In genomic region chr7:33044986-33045385, GRCh38 we compare ENCODE assay signal across 10 cellular contexts. TPM values are rescaled to one million over a fixed set of nuclear protein-coding genes. Genes with fewer than 3 reads are reported as not detected.
DNase-seq lines count a peak whose midpoint lies in the region; ATAC-seq and TF ChIP-seq lines count a peak whose summit lies in the region.
"Had no signal": no experiment of that assay in that cellular context is flagged by ENCODE, and none has a peak within 500 bp of the region (broad histone marks: within the 10 kb centered on the region; RNA-seq: fewer than 3 reads in every experiment).

No MANE protein-coding gene starts in this region.

- POLR2A ChIA-PET in PC-3 (lab: Charles Lee; ENCODE audit: unreplicated experiment), result no interaction called here

- H3K4me1 Mint-ChIP-seq in effector memory CD8-positive, alpha-beta T cell (ENCODE audit: low read depth in 2 of 2), result peaks cover 12 to 32% of the 10 kb centered on the region in 2 donors

- no peaks in the 10 kb centered on the region for H3K9me3 ChIP-seq in PC-3 (ENCODE audit: low read length)
- no peaks in the 10 kb centered on the region for H3K9me3 ChIP-seq in neutrophil
- H3K9me3 ChIP-seq in HAP-1, result no peaks in the 10 kb centered on the region

- BruUV-seq in PC-3 (replicated peaks; lab: Mats Ljungman, UMichigan), result no TSS peak

- H2AFZ ChIP-seq in PC-3 (ENCODE audit: low read length), result no peak overlapping the region

- H3K4me3 Mint-ChIP-seq in effector memory CD8-positive, alpha-beta T cell, result no peak overlapping the region

- H3K27me3 ChIP-seq in PC-3 (ENCODE audit: low read length) (no peaks in the 10 kb centered on the region), neutrophil (no peaks in the 10 kb centered on the region), HAP-1 (ENCODE audit: low read depth) (no peaks in the 10 kb centered on the region)

- intact Hi-C loops in PC-3 (cut with micrococcal nuclease), result loop anchor here (5.0 to 10.0 kb wide), 2 partner anchors 153 to 550 kb away; partner anchors contain the start of genes AVL9, KBTBD2 and LSM5

- peak; percentile 31 for ATAC-seq in GM18858 (IDR thresholded peaks at IDR 0.05; ENCODE audit: unreplicated experiment)
- ATAC-seq in PC-3, result no peak
- no peak for ATAC-seq in effector memory CD8-positive, alpha-beta T cell (replicated peaks)

- CTCF ChIA-PET in PC-3 (lab: Charles Lee), result no interaction called here

- peak overlapping the region; percentile 17; the same call in 1 of the 2 replicates for H3K4me3 ChIP-seq in PC-3 (ENCODE audit: low read length)
- no peak overlapping the region for H3K4me3 ChIP-seq in neutrophil (ENCODE audit: low read depth in 1 of 2, low read length in 1 of 2)
- H3K4me3 ChIP-seq in HAP-1, result no peak overlapping the region

- H3K36me3 ChIP-seq in PC-3 (ENCODE audit: low read depth, low read length) (no peaks in the 10 kb centered on the region), neutrophil (no peaks in the 10 kb centered on the region), HAP-1 (replicated peaks) (no peaks in the 10 kb centered on the region)

- peaks cover 6% of the 10 kb centered on the region for H3K36me3 Mint-ChIP-seq in effector memory CD8-positive, alpha-beta T cell (ENCODE audit: insufficient read depth)
- H3K36me3 Mint-ChIP-seq: naive B cell had no signal

- peaks cover 40% of the 10 kb centered on the region for H3K4me1 ChIP-seq in PC-3 (ENCODE audit: insufficient read depth, low read length)
- H3K4me1 ChIP-seq in neutrophil (ENCODE audit: control insufficient read depth in 1 of 2, insufficient read depth in 1 of 2, low read depth in 1 of 2, low read length in 1 of 2), result peaks cover 90 to 95% of the 10 kb centered on the region in 2 experiments
- H3K4me1 ChIP-seq in HAP-1, result peaks cover 34% of the 10 kb centered on the region

- no peak overlapping the region for H3K9ac ChIP-seq in PC-3 (ENCODE audit: low read length)

- H3K4me2 ChIP-seq in PC-3 (ENCODE audit: low read length), result peak overlapping the region; percentile 73

- in situ Hi-C loops in HAP-1 (cut with MboI; ENCODE audit: low sequenced_read_pairs), result no loop called here

- no peak overlapping the region for H3K27ac Mint-ChIP-seq in effector memory CD8-positive, alpha-beta T cell

- no peaks in the 10 kb centered on the region for H3K9me3 Mint-ChIP-seq in effector memory CD8-positive, alpha-beta T cell
- H3K9me3 Mint-ChIP-seq: naive B cell had no signal

- DNase-seq in HCEC 1CT, result peak; percentile 61
- DNase-seq in PC-3, result no peak
- no peak for DNase-seq in effector memory CD8-positive, alpha-beta T cell
- no peak for DNase-seq in NCI-H2081 treated with DMSO at 0.1 percent for 48 hours (lab: John Stamatoyannopoulos, UW)
- no peak for DNase-seq in HAP-1 (ENCODE audit: low spot score in 2 of 2)
- DNase-seq: activated naive CD4-positive, alpha-beta T cell; naive B cell; NCI-H2029 had no signal

- H3K27me3 Mint-ChIP-seq in effector memory CD8-positive, alpha-beta T cell, result no peaks in the 10 kb centered on the region
- H3K27me3 Mint-ChIP-seq: naive B cell had no signal

- TF ChIP-seq CTCF in PC-3 (conservative IDR thresholded peaks at IDR 0.05; ENCODE audit: low read depth, low read length), result no peak
- no peak for TF ChIP-seq CTCF in neutrophil (IDR thresholded peaks at IDR 0.05)

- H4K20me1 ChIP-seq in PC-3 (ENCODE audit: low read length), result peaks cover 6% of the 10 kb centered on the region; the same call in 1 of the 2 replicates

- no peaks in the 10 kb centered on the region for H3F3A ChIP-seq in PC-3 (ENCODE audit: low read length, unreplicated experiment)

- peaks cover 93% of the 10 kb centered on the region for H3K79me2 ChIP-seq in PC-3 (ENCODE audit: low read length)

- H3K27ac ChIP-seq in PC-3 (ENCODE audit: low read length) (peak overlapping the region; percentile 46; the same call in 1 of the 2 replicates), neutrophil (peak overlapping the region; percentile 68)

- no peaks in the 10 kb centered on the region for H3K9me2 ChIP-seq in PC-3 (replicated peaks; ENCODE audit: low read length)

RNA-seq across cellular contexts. Expression of gene NT5C3A, which starts 17.6 kb away (rescaled TPM):
- total RNA-seq in PC-3 (2014; rRNA removed), result 34.3 and 35.0 TPM in 2 replicates
